9 cellular contexts compared by ENCODE assay signal in genomic region chr3:69081583-69082262, GRCh38. TPM values are rescaled to one million over a fixed set of nuclear protein-coding genes. Genes with fewer than 3 reads are reported as not detected.
A peak's percentile ranks its signal among the peaks of the same experiment; 100 is the strongest.
DNase-seq lines count a peak whose midpoint lies in the region; ATAC-seq, FAIRE-seq and TF ChIP-seq lines count a peak whose summit lies in the region.
"Had no signal": no experiment of that assay in that cellular context is flagged by ENCODE, and none has a peak within 500 bp of the region (broad histone marks: within the 10 kb centered on the region; RNA-seq: fewer than 3 reads in every experiment).

No MANE protein-coding gene starts in this region.

- no peaks in the 10 kb centered on the region for H3K36me3 ChIP-seq in bronchial epithelial cell (ENCODE audit: control insufficient read depth, insufficient read depth, low read length)

- H3K4me3 ChIP-seq in bronchial epithelial cell (ENCODE audit: low read depth, low read length): no peak overlapping the region

- ATAC-seq in HG03025 (IDR thresholded peaks at IDR 0.05; ENCODE audit: low FRiP score, unreplicated experiment): no peak

- FAIRE-seq in GM12891 (lab: Jason Lieb, UNC): peak; percentile 77
- FAIRE-seq in bronchial epithelial cell (lab: Jason Lieb, UNC): no peak
- FAIRE-seq: endometrium had no signal

- no peak for TF ChIP-seq CTCF in bronchial epithelial cell (IDR thresholded peaks at IDR 0.05; ENCODE audit: insufficient read depth, low read length, severe bottlenecking)

- TF ChIP-seq POLR2A in GM12891 (IDR thresholded peaks at IDR 0.05; ENCODE audit: low read depth, low read length): no peak

- DNase-seq in GM12891 (ENCODE audit: insufficient read length, low spot score) (no peak), NCI-H524 (lab: John Stamatoyannopoulos, UW) (peak; percentile 74 to 86), bronchial epithelial cell (ENCODE audit: low read depth) (peak; percentile 68), renal cortical epithelial cell (ENCODE audit: low read depth) (peak; percentile 72), globus pallidus (ENCODE audit: low spot score) (no peak), AG08395 (ENCODE audit: low spot score) (no peak), NCI-H1105 (lab: John Stamatoyannopoulos, UW) (no peak)

- no peaks in the 10 kb centered on the region for H3K27me3 ChIP-seq in bronchial epithelial cell (ENCODE audit: control insufficient read depth, insufficient read depth, low read length)

TF ChIP-seq in GM12891, 5 proteins besides CTCF, POLR2A, EP300 and RAD21:
- TF ChIP-seq PAX5 (IDR thresholded peaks at IDR 0.05; ENCODE audit: insufficient read depth, low read length, severe bottlenecking) (no peak), TAF1 (IDR thresholded peaks at IDR 0.05; ENCODE audit: low read depth, low read length) (no peak), POLR2AphosphoS5 (IDR thresholded peaks at IDR 0.05; ENCODE audit: low read depth, low read length) (no peak), SPI1 (IDR thresholded peaks at IDR 0.05; ENCODE audit: low read depth, low read length) (no peak), POU2F2 (IDR thresholded peaks at IDR 0.05; ENCODE audit: low read depth, low read length) (no peak)
TF ChIP-seq in GM12891: peak in this region for 0.

RNA-seq across cellular contexts. Expression of gene UBA3, which starts 1.6 kb away (rescaled TPM):
- 45.1 TPM for polyA plus RNA-seq in GM12891 (2012; ENCODE audit: low read depth, missing spikeins)
- total RNA-seq in bronchial epithelial cell: 46.6 and 58.2 TPM in 2 replicates
- total RNA-seq in renal cortical epithelial cell: 81.3 and 120 TPM in 2 replicates

RNA-seq across cellular contexts. Expression of gene ARL6IP5, which starts 3.0 kb away (rescaled TPM):
- polyA plus RNA-seq in GM12891 (2012; ENCODE audit: low read depth, missing spikeins): 59.0 TPM
- total RNA-seq in bronchial epithelial cell: 37.6 and 39.3 TPM in 2 replicates
- total RNA-seq in renal cortical epithelial cell: 160 and 196 TPM in 2 replicates

RNA-seq across cellular contexts. Expression of gene TMF1, which starts 29.6 kb away (rescaled TPM):
- 11.9 TPM for polyA plus RNA-seq in GM12891 (2012; ENCODE audit: low read depth, missing spikeins)
- 21.3 and 28.9 TPM in 2 replicates for total RNA-seq in bronchial epithelial cell
- 23.8 and 55.6 TPM in 2 replicates for total RNA-seq in renal cortical epithelial cell

RNA-seq across cellular contexts. Expression of gene LMOD3, which starts 40.7 kb away (rescaled TPM):
- 0.03 TPM for polyA plus RNA-seq in GM12891 (2012; ENCODE audit: low read depth, missing spikeins)
- total RNA-seq in bronchial epithelial cell (not detected in 2 replicates), renal cortical epithelial cell (not detected in 2 replicates)

Comparison
In these comparisons a context has a peak if more than half of its experiments do, and no peak if none do; other contexts are left out.
1. DNase-seq: peak in NCI-H524 (2 of 2), bronchial epithelial cell (single experiment) and renal cortical epithelial cell (single experiment); none in GM12891 (single experiment), globus pallidus (single experiment), AG08395 (single experiment) and NCI-H1105 (single experiment).